ENCODE assay signal across 13 cellular contexts in genomic region chr14:22268875-22269274, GRCh38.
DNase-seq lines count a peak whose midpoint lies in the region; ATAC-seq and TF ChIP-seq lines count a peak whose summit lies in the region.
"Had no signal": no experiment of that assay in that cellular context is flagged by ENCODE, and none has a peak within 500 bp of the region (broad histone marks: within the 10 kb centered on the region; RNA-seq: fewer than 3 reads in every experiment).

No MANE protein-coding gene starts in this region.

- no peaks in the 10 kb centered on the region for H3K36me3 Mint-ChIP-seq in neural crest cell (ENCODE audit: low read depth)
- no peaks in the 10 kb centered on the region for H3K36me3 Mint-ChIP-seq in stimulated activated memory B cell treated with anti-CD40 and anti-IgM and Interleukin-4, amounts not matched to agents 10 μg/mL and 1 μg/mL and 100 μg/mL, for 72 hours

- peaks cover 5% of the 10 kb centered on the region for H3K27me3 Mint-ChIP-seq in neural crest cell (ENCODE audit: low read depth)
- peaks cover 43% of the 10 kb centered on the region for H3K27me3 Mint-ChIP-seq in stimulated activated memory B cell treated with anti-CD40 and anti-IgM and Interleukin-4, amounts not matched to agents 10 μg/mL and 1 μg/mL and 100 μg/mL, for 72 hours

- H3K4me3 Mint-ChIP-seq in neural crest cell: no peak overlapping the region
- no peak overlapping the region for H3K4me3 Mint-ChIP-seq in stimulated activated memory B cell treated with anti-CD40 and anti-IgM and Interleukin-4, amounts not matched to agents 10 μg/mL and 1 μg/mL and 100 μg/mL, for 72 hours

- TF ChIP-seq CTCF in brain microvascular endothelial cell (IDR thresholded peaks at IDR 0.05; ENCODE audit: low read depth, low read length, missing control alignments) (no peak), neural crest cell (conservative IDR thresholded peaks at IDR 0.05) (no peak), dorsolateral prefrontal cortex (IDR thresholded peaks at IDR 0.05 in 54 of 56, conservative IDR thresholded peaks at IDR 0.05 in 2 of 56; ENCODE audit: low read depth in 1 of 56, partially characterized antibody in 56 of 56) (no peak)

- H3K27me3 ChIP-seq in brain microvascular endothelial cell (replicated peaks) (no peaks in the 10 kb centered on the region), dorsolateral prefrontal cortex (peaks cover 0 to 11% (median 0%) of the 10 kb centered on the region in 45 donors)

- in situ Hi-C loops in brain microvascular endothelial cell (cut with HindIII; ENCODE audit: low pct_ligation_motif_present, low sequenced_read_pairs): no loop called here

- peak overlapping the region; percentile 22 for H3K27ac Mint-ChIP-seq in neural crest cell (ENCODE audit: unreplicated experiment)
- H3K27ac Mint-ChIP-seq in stimulated activated memory B cell treated with anti-CD40 and anti-IgM and Interleukin-4, amounts not matched to agents 10 μg/mL and 1 μg/mL and 100 μg/mL, for 72 hours: no peak overlapping the region

- H3K9me3 Mint-ChIP-seq in neural crest cell: no peaks in the 10 kb centered on the region
- H3K9me3 Mint-ChIP-seq in stimulated activated memory B cell treated with anti-CD40 and anti-IgM and Interleukin-4, amounts not matched to agents 10 μg/mL and 1 μg/mL and 100 μg/mL, for 72 hours: no peaks in the 10 kb centered on the region

- ATAC-seq in stimulated activated memory B cell treated with anti-CD40 and anti-IgM and Interleukin-4, amounts not matched to agents 10 μg/mL and 1 μg/mL and 100 μg/mL, for 72 hours: no peak
- ATAC-seq: Right ventricle myocardium inferior had no signal

- H3K4me1 Mint-ChIP-seq in neural crest cell: peaks cover 18% of the 10 kb centered on the region
- peaks cover 8% of the 10 kb centered on the region for H3K4me1 Mint-ChIP-seq in stimulated activated memory B cell treated with anti-CD40 and anti-IgM and Interleukin-4, amounts not matched to agents 10 μg/mL and 1 μg/mL and 100 μg/mL, for 72 hours

- no peaks in the 10 kb centered on the region for H3K36me3 ChIP-seq in brain microvascular endothelial cell (replicated peaks)
- H3K36me3 ChIP-seq: left ventricle myocardium inferior had no signal

- no peak overlapping the region for H3K4me3 ChIP-seq in brain microvascular endothelial cell (ENCODE audit: low read depth, low read length)
- H3K4me3 ChIP-seq in dorsolateral prefrontal cortex: no peak overlapping the region
- H3K4me3 ChIP-seq: left ventricle myocardium inferior, skin epidermis had no signal

- peak; percentile 8 for DNase-seq in SIG-M5 treated with dmso at 0.1 percent for 504 hours (lab: John Stamatoyannopoulos, UW; ENCODE audit: unreplicated experiment)
- no peak for DNase-seq in SIG-M5 (lab: John Stamatoyannopoulos, UW)
- peak; percentile 77 for DNase-seq in M059J (ENCODE audit: low read depth)
- DNase-seq in brain microvascular endothelial cell: peak; percentile 58
- no peak for DNase-seq in neural crest cell (ENCODE audit: low read depth, low spot score)
- no peak for DNase-seq in dorsolateral prefrontal cortex
- no peak for DNase-seq in SHP77 (lab: John Stamatoyannopoulos, UW)
- DNase-seq: effector CD4-positive, alpha-beta T cell; left ventricle myocardium inferior; NCI-H1092 treated with DMSO at 0.1 percent for 48 hours had no signal

- H3K27ac ChIP-seq in brain microvascular endothelial cell: no peak overlapping the region
- no peak overlapping the region for H3K27ac ChIP-seq in dorsolateral prefrontal cortex
- H3K27ac ChIP-seq: left ventricle myocardium inferior, skin epidermis had no signal

- intact Hi-C loops in dorsolateral prefrontal cortex (cut with DNase I): no loop called here

Comparison
In these comparisons a context has a peak if more than half of its experiments do, and no peak if none do; other contexts are left out.
1. DNase-seq: peak in SIG-M5 treated with dmso at 0.1 percent for 504 hours (single experiment), M059J (single experiment) and brain microvascular endothelial cell (single experiment); none in SIG-M5 (single experiment), neural crest cell (single experiment), dorsolateral prefrontal cortex (0 of 10) and SHP77 (0 of 2).